ENCODE assay signal across 8 cellular contexts in genomic region chr6:136550330-136551071, GRCh38. TPM values are rescaled to one million over a fixed set of nuclear protein-coding genes. Genes with fewer than 3 reads are reported as not detected.
DNase-seq lines count a peak whose midpoint lies in the region; ATAC-seq and TF ChIP-seq lines count a peak whose summit lies in the region.

Gene MAP7, minus strand, starts transcription at chr6:136550422. Its CDS starts 14 bp downstream, at chr6:136550408.

- peak; percentile 93 for DNase-seq in NCI-H146 treated with DMSO at 0.1 percent for 48 hours (lab: John Stamatoyannopoulos, UW; ENCODE audit: unreplicated experiment)
- peak; percentile 22 to 44 (median 30) for DNase-seq in activated CD4-positive, CD25-positive, alpha-beta regulatory T cell (lab: John Stamatoyannopoulos, UW)
- DNase-seq in central memory CD4-positive, alpha-beta T cell: peak; percentile 68
- peak; percentile 86 to 92 for DNase-seq in left colon
- DNase-seq in stimulated activated CD4-positive, alpha-beta T cell treated with anti-CD3 and anti-CD28 coated beads, Interleukin-1b, Interleukin-23, amount 100 ng/mL, for 48 hours: peak; percentile 67
- DNase-seq in MV-4-11 (lab: John Stamatoyannopoulos, UW): no peak

- ATAC-seq in HG02571 (IDR thresholded peaks at IDR 0.05; ENCODE audit: unreplicated experiment) (peak; percentile 74), left colon (peak; percentile 83)

- intact Hi-C loops in left colon (cut with DNase I, micrococcal nuclease): no loop called here

- peak; percentile 81 for TF ChIP-seq CTCF in GM12873 (IDR thresholded peaks at IDR 0.05; ENCODE audit: insufficient read depth, low read depth, low read length, missing control alignments)

RNA-seq across cellular contexts. Expression of gene MAP7, which starts in this region (rescaled TPM):
- 10 to 100 TPM; 72.6 to 82.7 TPM for total RNA-seq in left colon
